Comparison of ENCODE assay signal across 8 cellular contexts in genomic region chr5:156815988-156816599, GRCh38. TPM values are rescaled to one million over a fixed set of nuclear protein-coding genes. Genes with fewer than 3 reads are reported as not detected.
A peak's percentile ranks its signal among the peaks of the same experiment; 100 is the strongest.
DNase-seq lines count a peak whose midpoint lies in the region; ATAC-seq and TF ChIP-seq lines count a peak whose summit lies in the region.

No MANE protein-coding gene starts in this region.

- H4K20me1 ChIP-seq in smooth muscle cell (ENCODE audit: low read depth), result no peaks in the 10 kb centered on the region

- no peak overlapping the region for H3K4me3 ChIP-seq in BE2C (ENCODE audit: low read depth, low read length)
- no peak overlapping the region for H3K4me3 ChIP-seq in fibroblast of mammary gland (ENCODE audit: control insufficient read depth, low read depth, low read length)
- H3K4me3 ChIP-seq in smooth muscle cell, result no peak overlapping the region
- no peak overlapping the region for H3K4me3 ChIP-seq in lower leg skin (ENCODE audit: low read depth, poor library complexity, severe bottlenecking)

- TF ChIP-seq CTCF in BE2C (IDR thresholded peaks at IDR 0.05; ENCODE audit: low read depth, low read length), result peak; percentile 5; the same call in 1 of the 2 replicates
- TF ChIP-seq CTCF in GM13976 (IDR thresholded peaks at IDR 0.05; ENCODE audit: borderline replicate concordance, control extremely low read depth, extremely low read depth, insufficient read depth, missing control alignments), result peak; percentile 30
- TF ChIP-seq CTCF in fibroblast of mammary gland (conservative IDR thresholded peaks at IDR 0.05; ENCODE audit: control insufficient read depth, insufficient read depth, low read depth, low read length), result peak; percentile 60
- TF ChIP-seq CTCF in smooth muscle cell (IDR thresholded peaks at IDR 0.05; ENCODE audit: borderline replicate concordance, insufficient read depth, poor library complexity, severe bottlenecking), result peak; percentile 63
- TF ChIP-seq CTCF in lower leg skin (IDR thresholded peaks at IDR 0.05), result no peak

- no peaks in the 10 kb centered on the region for H3K79me2 ChIP-seq in smooth muscle cell (ENCODE audit: low read depth)

- no peaks in the 10 kb centered on the region for H3F3A ChIP-seq in smooth muscle cell (ENCODE audit: low read depth)

- H3K27me3 ChIP-seq in BE2C, result no peaks in the 10 kb centered on the region
- H3K27me3 ChIP-seq in smooth muscle cell (ENCODE audit: low read depth), result no peaks in the 10 kb centered on the region

- no peaks in the 10 kb centered on the region for H3K9me3 ChIP-seq in BE2C
- no peaks in the 10 kb centered on the region for H3K9me3 ChIP-seq in smooth muscle cell (replicated peaks; ENCODE audit: low read depth)

- TF ChIP-seq POLR2A in lower leg skin (IDR thresholded peaks at IDR 0.05), result no peak

- no peak overlapping the region for H3K9ac ChIP-seq in smooth muscle cell (ENCODE audit: low read depth)

- no peak for DNase-seq in BE2C
- DNase-seq in GM13976 (ENCODE audit: low spot score), result peak; percentile 52
- DNase-seq in RPMI8226, result peak; percentile 27
- DNase-seq in fibroblast of mammary gland (ENCODE audit: low read depth), result peak; percentile 36
- no peak for DNase-seq in smooth muscle cell (lab: John Stamatoyannopoulos, UW; ENCODE audit: unreplicated experiment)
- DNase-seq in occipital lobe (lab: John Stamatoyannopoulos, UW), result no peak
- no peak for DNase-seq in lower leg skin (ENCODE audit: low spot score in 2 of 2)

- no peaks in the 10 kb centered on the region for H3K4me1 ChIP-seq in BE2C
- no peaks in the 10 kb centered on the region for H3K4me1 ChIP-seq in smooth muscle cell (ENCODE audit: low read depth)

- no peak overlapping the region for H2AFZ ChIP-seq in smooth muscle cell (ENCODE audit: low read depth)

- 42% methylated on average over 6 of the region's 6 CpGs for WGBS in smooth muscle cell (ENCODE audit: low lambda C conversion rate)
- 73 to 74% methylated on average over 6 of the region's 6 CpGs for WGBS in lower leg skin, 2 donors

- no peak overlapping the region for H3K4me2 ChIP-seq in smooth muscle cell

- peak; percentile 72 for ATAC-seq in HG02885 (IDR thresholded peaks at IDR 0.05; ENCODE audit: poor library complexity, unreplicated experiment)

- no peaks in the 10 kb centered on the region for H3K36me3 ChIP-seq in BE2C
- H3K36me3 ChIP-seq in smooth muscle cell (ENCODE audit: low read depth), result no peaks in the 10 kb centered on the region

- intact Hi-C loops in lower leg skin (cut with DNase I; ENCODE audit: low total_unique reads), result no loop called here

- in situ Hi-C loops in GM13976 (cut with MboI; ENCODE audit: low sequenced_read_pairs, unreplicated experiment), result no loop called here

- no peak overlapping the region for H3K27ac ChIP-seq in smooth muscle cell (ENCODE audit: low read depth)

RNA-seq across cellular contexts. Expression of gene PPP1R2B, which starts 34.0 kb away (rescaled TPM):
- polyA plus RNA-seq in BE2C (2012; ENCODE audit: insufficient read depth, insufficient read length, low read depth), result not detected
- total RNA-seq in smooth muscle cell (0.04 TPM in 2 replicates), occipital lobe (0.16 TPM), lower leg skin (not detected)
- not detected in 2 replicates for polyA plus RNA-seq in smooth muscle cell

Comparison
In these comparisons a context has a peak if more than half of its experiments do, and no peak if none do; other contexts are left out.
1. DNase-seq: peak in GM13976 (single experiment), RPMI8226 (single experiment) and fibroblast of mammary gland (single experiment); none in BE2C (single experiment), smooth muscle cell (single experiment), occipital lobe (single experiment) and lower leg skin (0 of 2).
2. CTCF ChIP-seq: peak in BE2C (single experiment), GM13976 (single experiment), fibroblast of mammary gland (single experiment) and smooth muscle cell (single experiment); none in lower leg skin (0 of 3).